8 cellular contexts compared by ENCODE assay signal in the genomic region with DNA sequence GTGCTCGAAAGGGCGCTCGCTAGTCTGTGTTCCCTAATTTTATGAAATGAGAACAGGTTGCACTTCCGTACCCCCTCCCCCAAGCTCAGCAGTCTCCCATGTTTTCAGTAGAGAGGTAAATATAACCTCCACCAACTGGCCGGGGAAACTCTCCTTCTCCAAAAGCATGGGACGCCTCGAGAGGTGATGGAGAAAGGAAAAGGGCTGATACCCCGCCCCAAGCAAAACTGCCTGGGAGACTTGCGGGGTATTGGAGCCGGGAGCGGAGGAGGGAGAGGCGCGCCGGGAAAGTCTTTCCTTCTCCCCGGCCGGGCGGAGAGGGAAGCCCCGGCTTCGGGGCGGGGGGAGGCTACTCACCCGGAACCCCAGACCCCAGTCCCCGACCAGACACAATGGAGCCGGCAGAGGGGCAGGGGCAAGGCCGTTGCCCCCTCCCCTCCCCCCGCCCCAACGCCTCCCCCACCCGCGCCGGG. TPM values are rescaled to one million over a fixed set of nuclear protein-coding genes. Genes with fewer than 3 reads are reported as not detected.
A peak's percentile ranks its signal among the peaks of the same experiment; 100 is the strongest.
DNase-seq lines count a peak whose midpoint lies in the region; ATAC-seq, FAIRE-seq and TF ChIP-seq lines count a peak whose summit lies in the region.

No MANE protein-coding gene starts in this region.

- ATAC-seq in CD4-positive, CD25-positive, alpha-beta regulatory T cell (ENCODE audit: low read depth in 2 of 2): no peak
- peak; percentile 22 for ATAC-seq in GM19438 (IDR thresholded peaks at IDR 0.05; ENCODE audit: low read depth, unreplicated experiment)
- ATAC-seq in HG03558 (IDR thresholded peaks at IDR 0.05; ENCODE audit: extremely low read depth, unreplicated experiment): peak; percentile 1
- ATAC-seq in HepG2: peak; percentile 42
- ATAC-seq in stimulated activated naive CD8-positive, alpha-beta T cell treated with anti-CD3 and anti-CD28 coated beads, Interleukin-15, amount 100 ng/mL, for 72 hours: no peak
- ATAC-seq in GM19452 (IDR thresholded peaks at IDR 0.05; ENCODE audit: unreplicated experiment): no peak

- H2AFZ ChIP-seq in SK-N-SH (ENCODE audit: low read depth) (peak overlapping the region; percentile 79), HepG2 (ENCODE audit: low read length) (no peak overlapping the region)

- no peak for TF ChIP-seq CTCF in SK-N-SH (IDR thresholded peaks at IDR 0.05)
- no peak for TF ChIP-seq CTCF in choroid plexus epithelial cell (conservative IDR thresholded peaks at IDR 0.05; ENCODE audit: low read depth, low read length)
- TF ChIP-seq CTCF in HepG2 (CRISPR knock-in tag; IDR thresholded peaks at IDR 0.05): no peak

- H3K4me3 ChIP-seq in CD4-positive, CD25-positive, alpha-beta regulatory T cell (ENCODE audit: low read depth, low read length): peak overlapping the region; percentile 78
- peak overlapping the region; percentile 77 to 90 for H3K4me3 ChIP-seq in SK-N-SH (ENCODE audit: low read depth in 2 of 2, low read length in 1 of 2)
- H3K4me3 ChIP-seq in choroid plexus epithelial cell (ENCODE audit: low read depth, low read length): peak overlapping the region; percentile 75
- peak overlapping the region; percentile 72 to 89 (median 85) for H3K4me3 ChIP-seq in HepG2 (replicated peaks in 1 of 3; ENCODE audit: insufficient read depth in 1 of 3, low read depth in 2 of 3, low read length in 3 of 3)

- H3K36me3 ChIP-seq in CD4-positive, CD25-positive, alpha-beta regulatory T cell (ENCODE audit: control insufficient read depth, insufficient read depth, low read length): no peaks in the 10 kb centered on the region
- H3K36me3 ChIP-seq in SK-N-SH (replicated peaks in 1 of 2; ENCODE audit: control insufficient read depth in 1 of 2, insufficient read depth in 2 of 2, low read length in 1 of 2) (no peaks in the 10 kb centered on the region), HepG2 (replicated peaks in 1 of 2; ENCODE audit: control insufficient read depth in 1 of 2, insufficient read depth in 2 of 2, low read length in 2 of 2) (no peaks in the 10 kb centered on the region)

- peaks cover 23% of the 10 kb centered on the region for H3K4me1 ChIP-seq in CD4-positive, CD25-positive, alpha-beta regulatory T cell (ENCODE audit: control insufficient read depth, insufficient read depth, low read length, poor library complexity, severe bottlenecking)
- H3K4me1 ChIP-seq in SK-N-SH (ENCODE audit: control insufficient read depth in 1 of 2, insufficient read depth in 2 of 2, low read depth in 1 of 2, low read length in 1 of 2) (peaks cover 0 to 12% of the 10 kb centered on the region in 2 experiments; a peak in 3 of 4 replicates), HepG2 (ENCODE audit: insufficient read depth, low read length) (peaks cover 40% of the 10 kb centered on the region)

- H3K27me3 Mint-ChIP-seq in CD4-positive, CD25-positive, alpha-beta regulatory T cell: no peaks in the 10 kb centered on the region
- H3K27me3 Mint-ChIP-seq in stimulated activated naive CD8-positive, alpha-beta T cell treated with anti-CD3 and anti-CD28 coated beads, Interleukin-15, amount 100 ng/mL, for 72 hours: no peaks in the 10 kb centered on the region

- TF ChIP-seq EP300 in SK-N-SH (IDR thresholded peaks at IDR 0.05; ENCODE audit: borderline replicate concordance in 1 of 2, low read depth in 1 of 2, low read length in 1 of 2) (no peak), HepG2 (IDR thresholded peaks at IDR 0.05; ENCODE audit: low read depth in 2 of 2, low read length in 2 of 2) (no peak), HepG2 (CRISPR knock-in tag; IDR thresholded peaks at IDR 0.05; ENCODE audit: borderline replicate concordance) (no peak)

- H3K36me3 Mint-ChIP-seq in CD4-positive, CD25-positive, alpha-beta regulatory T cell: no peaks in the 10 kb centered on the region

- no peak; a peak in 1 of 4 replicates for TF ChIP-seq POLR2A in HepG2 (IDR thresholded peaks at IDR 0.05; ENCODE audit: insufficient read depth in 1 of 2, low read depth in 2 of 2, low read length in 2 of 2)

- in situ Hi-C loops in HepG2 (cut with HindIII; ENCODE audit: extremely low pct_ligation_motif_present, low pct_unique_long_range_greater_than_20kb): no loop called here

- peaks cover 32% of the 10 kb centered on the region for H4K20me1 ChIP-seq in SK-N-SH (ENCODE audit: insufficient read depth)
- peaks cover 6% of the 10 kb centered on the region for H4K20me1 ChIP-seq in HepG2 (ENCODE audit: insufficient read depth, low read length)

- no peaks in the 10 kb centered on the region for H3K27me3 ChIP-seq in CD4-positive, CD25-positive, alpha-beta regulatory T cell (ENCODE audit: control insufficient read depth, insufficient read depth, low read length)
- H3K27me3 ChIP-seq in SK-N-SH (ENCODE audit: insufficient read depth) (no peaks in the 10 kb centered on the region), HepG2 (ENCODE audit: control insufficient read depth in 1 of 2, insufficient read depth in 2 of 2, low read length in 2 of 2) (no peaks in the 10 kb centered on the region)

- POLR2A ChIA-PET in SK-N-SH (lab: Yijun Ruan, JAX) (no interaction called here), HepG2 (lab: Yijun Ruan, JAX) (interaction anchor here (1.6 kb wide), 1 partner anchor 10 kb away, joined by 10 read pairs; no protein-coding TSS in a partner anchor)

- intact Hi-C loops in HepG2 (cut with micrococcal nuclease; ENCODE audit: unreplicated experiment): loop anchor here (10.0 kb wide), 1 partner anchor 265 kb away; no protein-coding TSS in a partner anchor

- H3K4me3 Mint-ChIP-seq in CD4-positive, CD25-positive, alpha-beta regulatory T cell: peak overlapping the region; percentile 91 to 97 (median 94)
- peak overlapping the region; percentile 89 to 98 for H3K4me3 Mint-ChIP-seq in stimulated activated naive CD8-positive, alpha-beta T cell treated with anti-CD3 and anti-CD28 coated beads, Interleukin-15, amount 100 ng/mL, for 72 hours

- H3K4me2 ChIP-seq in SK-N-SH: peak overlapping the region; percentile 84
- peak overlapping the region; percentile 85 for H3K4me2 ChIP-seq in HepG2 (ENCODE audit: low read depth, low read length)

- no peaks in the 10 kb centered on the region for H3K9me2 ChIP-seq in SK-N-SH

- peak overlapping the region; percentile 54 for H3K27ac ChIP-seq in CD4-positive, CD25-positive, alpha-beta regulatory T cell (ENCODE audit: insufficient read depth, low read length, poor library complexity, severe bottlenecking)
- H3K27ac ChIP-seq in SK-N-SH (ENCODE audit: low read depth in 2 of 2, low read length in 1 of 2) (peak overlapping the region; percentile 47 to 71), HepG2 (ENCODE audit: extremely low read length, insufficient read depth, low read length) (peak overlapping the region; percentile 61)

- whole genome bisulfite sequencing in SK-N-SH (ENCODE audit: low lambda C conversion rate): 1% methylated on average over 26 of the region's 29 CpGs
- under 1% methylated on average over 15 of the region's 29 CpGs for WGBS in HepG2 (ENCODE audit: low lambda C conversion rate)

- peaks cover 23 to 46% (median 28%) of the 10 kb centered on the region in 4 donors for H3K4me1 Mint-ChIP-seq in CD4-positive, CD25-positive, alpha-beta regulatory T cell
- H3K4me1 Mint-ChIP-seq in stimulated activated naive CD8-positive, alpha-beta T cell treated with anti-CD3 and anti-CD28 coated beads, Interleukin-15, amount 100 ng/mL, for 72 hours: peaks cover 38% of the 10 kb centered on the region

- peaks cover 12% of the 10 kb centered on the region for H3F3A ChIP-seq in SK-N-SH (replicated peaks; ENCODE audit: insufficient read depth)

- CTCF ChIA-PET in SK-N-SH (lab: Yijun Ruan, JAX) (interaction anchor here (1.7 kb wide), 1 partner anchor 49 kb away, joined by 3 read pairs; no protein-coding TSS in a partner anchor), HepG2 (lab: Yijun Ruan, JAX; ENCODE audit: low intra/inter-chr PET ratio, low total read pairs) (no interaction called here)

- H3K9ac ChIP-seq in SK-N-SH (peak overlapping the region; percentile 86), HepG2 (ENCODE audit: insufficient read depth, low read depth, low read length) (peak overlapping the region; percentile 77)

- H3K27ac Mint-ChIP-seq in CD4-positive, CD25-positive, alpha-beta regulatory T cell: peak overlapping the region; percentile 80 to 93 (median 87)
- peak overlapping the region; percentile 92 to 96 for H3K27ac Mint-ChIP-seq in stimulated activated naive CD8-positive, alpha-beta T cell treated with anti-CD3 and anti-CD28 coated beads, Interleukin-15, amount 100 ng/mL, for 72 hours

- DNase-seq in CD4-positive, CD25-positive, alpha-beta regulatory T cell: peak; percentile 16 to 54 (median 22)
- peak; percentile 77 for DNase-seq in SK-N-SH
- DNase-seq in choroid plexus epithelial cell (ENCODE audit: low read depth): peak; percentile 15
- peak; percentile 12 for DNase-seq in HepG2 (ENCODE audit: low spot score)
- peak in 1 of 2 donors; percentile 17 for DNase-seq in stimulated activated naive CD8-positive, alpha-beta T cell treated with anti-CD3 and anti-CD28 coated beads, Interleukin-15, amount 100 ng/mL, for 72 hours

- H3K79me2 ChIP-seq in SK-N-SH (ENCODE audit: insufficient read depth): peaks cover 51% of the 10 kb centered on the region
- H3K79me2 ChIP-seq in HepG2 (ENCODE audit: insufficient read depth, low read length): peaks cover 43% of the 10 kb centered on the region

- peaks cover 0 to 3% (median 0%) of the 10 kb centered on the region in 7 donors for H3K9me3 Mint-ChIP-seq in CD4-positive, CD25-positive, alpha-beta regulatory T cell
- no peaks in the 10 kb centered on the region for H3K9me3 Mint-ChIP-seq in stimulated activated naive CD8-positive, alpha-beta T cell treated with anti-CD3 and anti-CD28 coated beads, Interleukin-15, amount 100 ng/mL, for 72 hours

- H3K9me3 ChIP-seq in CD4-positive, CD25-positive, alpha-beta regulatory T cell (ENCODE audit: control insufficient read depth in 2 of 2, low read length in 2 of 2): no peaks in the 10 kb centered on the region
- H3K9me3 ChIP-seq in SK-N-SH (no peaks in the 10 kb centered on the region), HepG2 (ENCODE audit: low read length) (no peaks in the 10 kb centered on the region)

- BruUV-seq in HepG2 (replicated peaks; lab: Mats Ljungman, UMichigan): no TSS peak

- TF ChIP-seq RAD21 in SK-N-SH (IDR thresholded peaks at IDR 0.05; ENCODE audit: low read length) (no peak), HepG2 (CRISPR knock-in tag; IDR thresholded peaks at IDR 0.05) (no peak)

- FAIRE-seq in HepG2 (lab: Jason Lieb, UNC): no peak

RNA-seq across cellular contexts. Expression of a gene that starts 0.6 kb away (rescaled TPM):
- total RNA-seq in CD4-positive, CD25-positive, alpha-beta regulatory T cell: 39.3 TPM
- 10 to 100 TPM; 25.0 to 26.8 (median 25.6) TPM for polyA plus RNA-seq in CD4-positive, CD25-positive, alpha-beta regulatory T cell
- polyA plus RNA-seq in SK-N-SH (2012; rRNA removed) (4.5 and 6.0 TPM in 2 replicates), HepG2 (2011; rRNA removed) (6.2 and 10.5 TPM in 2 replicates)
- polyA plus RNA-seq in SK-N-SH (2012; cell fraction: cytosol; rRNA removed): 8.1 and 12.6 TPM in 2 replicates
- polyA plus RNA-seq in SK-N-SH (2012; cell fraction: nucleus; rRNA removed): 3.7 and 9.7 TPM in 2 replicates
- total RNA-seq in HepG2 (2016; rRNA removed; fragmentation: Illumina TruSeq; extraction: Trizol): 39.7 and 66.9 TPM in 2 replicates
- total RNA-seq in HepG2 (2016; cell fraction: cytosol; rRNA removed; fragmentation: Illumina TruSeq; extraction: Trizol; ENCODE audit: low read depth): 8.8 and 11.8 TPM in 2 replicates
- 39.2 and 73.4 TPM in 2 replicates for total RNA-seq in HepG2 (2016; cell fraction: insoluble cytoplasmic fraction; rRNA removed; fragmentation: Illumina TruSeq; extraction: Trizol)
- total RNA-seq in HepG2 (2016; cell fraction: membrane; rRNA removed; fragmentation: Illumina TruSeq; extraction: Trizol): 21.6 and 37.2 TPM in 2 replicates
- 16.0 and 21.7 TPM in 2 replicates for total RNA-seq in HepG2 (2016; cell fraction: nucleus; rRNA removed; fragmentation: Illumina TruSeq; extraction: Trizol)
- polyA plus RNA-seq in HepG2 (2011; cell fraction: cytosol; rRNA removed): 2.1 and 4.5 TPM in 2 replicates
- polyA plus RNA-seq in HepG2 (2011; cell fraction: nucleus; rRNA removed): 3.3 and 5.6 TPM in 2 replicates
- 12.7 and 12.8 TPM in 2 replicates for polyA plus RNA-seq in HepG2 (2012)
- 8.6 and 9.2 TPM in 2 replicates for polyA plus RNA-seq in HepG2 (2016; cell fraction: cytosol; fragmentation: Illumina TruSeq; extraction: Trizol; ENCODE audit: low read depth)
- polyA plus RNA-seq in HepG2 (2016; cell fraction: insoluble cytoplasmic fraction; fragmentation: Illumina TruSeq; extraction: Trizol; ENCODE audit: low read depth): 36.8 and 40.1 TPM in 2 replicates
- 14.1 and 15.5 TPM in 2 replicates for polyA plus RNA-seq in HepG2 (2016; cell fraction: membrane; fragmentation: Illumina TruSeq; extraction: Trizol; ENCODE audit: low read depth)
- polyA plus RNA-seq in HepG2 (2016; cell fraction: nucleus; fragmentation: Illumina TruSeq; extraction: Trizol; ENCODE audit: insufficient read depth, low read depth): 14.8 and 21.0 TPM in 2 replicates
- polyA minus RNA-seq in HepG2 (2011; rRNA and poly(A)+ RNA removed; ENCODE audit: low replicate concordance): 6.2 and 25.5 TPM in 2 replicates
- polyA minus RNA-seq in HepG2 (2011; cell fraction: cytosol; rRNA and poly(A)+ RNA removed): 17.4 and 25.9 TPM in 2 replicates
- 19.4 and 20.2 TPM in 2 replicates for polyA minus RNA-seq in HepG2 (2011; cell fraction: nucleus; rRNA and poly(A)+ RNA removed)

Comparison
In these comparisons a context has a peak if more than half of its experiments do, and no peak if none do; other contexts are left out.
1. ATAC-seq: peak in GM19438 (single experiment), HG03558 (single experiment) and HepG2 (single experiment); none in CD4-positive, CD25-positive, alpha-beta regulatory T cell (0 of 2), stimulated activated naive CD8-positive, alpha-beta T cell treated with anti-CD3 and anti-CD28 coated beads, Interleukin-15, amount 100 ng/mL, for 72 hours (single experiment) and GM19452 (single experiment).
2. Peak in every context shown above with its lines, with median percentiles within 50 percentile points of each other: H3K27ac ChIP-seq and H3K4me3 ChIP-seq.